14 cellular contexts compared by ENCODE assay signal in genomic region chr11:61092280-61092766, GRCh38. TPM values are rescaled to one million over a fixed set of nuclear protein-coding genes. Genes with fewer than 3 reads are reported as not detected.
DNase-seq lines count a peak whose midpoint lies in the region; ATAC-seq and TF ChIP-seq lines count a peak whose summit lies in the region.
"Had no signal": no experiment of that assay in that cellular context is flagged by ENCODE, and none has a peak within 500 bp of the region (broad histone marks: within the 10 kb centered on the region; RNA-seq: fewer than 3 reads in every experiment).

No MANE protein-coding gene starts in this region.

- H3K4me3 ChIP-seq in GM12875 (ENCODE audit: low read depth, low read length) (peak overlapping the region; percentile 48), osteoblast (ENCODE audit: insufficient read depth, low read length) (no peak overlapping the region), body of pancreas (no peak overlapping the region)
- H3K4me3 ChIP-seq: cardiac muscle cell had no signal

- H3K9me3 ChIP-seq in osteoblast (ENCODE audit: low read depth, low read length) = no peaks in the 10 kb centered on the region
- no peaks in the 10 kb centered on the region for H3K9me3 ChIP-seq in body of pancreas

- H3K27me3 ChIP-seq in osteoblast (ENCODE audit: insufficient read depth, low read length) (no peaks in the 10 kb centered on the region), body of pancreas (no peaks in the 10 kb centered on the region)
- H3K27me3 ChIP-seq: cardiac muscle cell had no signal

- WGBS in body of pancreas, 2 donors = 80 to 86% methylated on average over 8 to 9 of the region's 10 CpGs

- no peak overlapping the region for H3K4me2 ChIP-seq in osteoblast (ENCODE audit: insufficient read depth, low read length)

- ATAC-seq in HG02798 (IDR thresholded peaks at IDR 0.05; ENCODE audit: poor library complexity, unreplicated experiment) (peak; percentile 51), body of pancreas (no peak)
- ATAC-seq: SK-N-SH treated with all-trans-retinoic acid at 6 μM for 48 hours had no signal

- no peak overlapping the region for H2AFZ ChIP-seq in osteoblast (ENCODE audit: low read length)

- TF ChIP-seq CTCF in GM12875 (IDR thresholded peaks at IDR 0.05; ENCODE audit: borderline replicate concordance, insufficient read depth, low read depth, low read length) (no peak), osteoblast (IDR thresholded peaks at IDR 0.05; ENCODE audit: extremely low read depth, low read depth, low read length) (no peak), body of pancreas (IDR thresholded peaks at IDR 0.05) (no peak)

- DNase-seq in activated CD8-positive, alpha-beta memory T cell treated with anti-CD3 and anti-CD28 coated beads, Interleukin-2, amount 50 U/mL, for 4 hours = peak; percentile 48
- DNase-seq in osteoblast (ENCODE audit: insufficient read length, low spot score, missing footprints) (peak; percentile 59), NCI-H146 (lab: John Stamatoyannopoulos, UW) (no peak), body of pancreas (no peak), ecto neural progenitor cell (ENCODE audit: low spot score) (no peak), HCEC 1CT (no peak)
- DNase-seq: NCI-H1105 treated with DMSO at 0.1 percent for 48 hours, substantia nigra had no signal

- H3K36me3 ChIP-seq in osteoblast (ENCODE audit: insufficient read depth, low read length) (no peaks in the 10 kb centered on the region), body of pancreas (replicated peaks in 1 of 2; ENCODE audit: insufficient read depth in 1 of 2, low read depth in 2 of 2) (no peaks in the 10 kb centered on the region)
- H3K36me3 ChIP-seq: cardiac muscle cell had no signal

- no peak overlapping the region for H3K27ac ChIP-seq in osteoblast (ENCODE audit: low read depth, low read length)
- no peak overlapping the region for H3K27ac ChIP-seq in body of pancreas
- H3K27ac ChIP-seq: cardiac muscle cell had no signal

- H3K4me1 ChIP-seq in osteoblast (ENCODE audit: insufficient read depth, low read length) (no peaks in the 10 kb centered on the region), body of pancreas (no peaks in the 10 kb centered on the region)

- intact Hi-C loops in body of pancreas (cut with DNase I) = no loop called here

- H3K79me2 ChIP-seq in osteoblast (ENCODE audit: insufficient read depth, low read length) = no peaks in the 10 kb centered on the region

- no peak for TF ChIP-seq POLR2A in body of pancreas (IDR thresholded peaks at IDR 0.05)

- no peaks in the 10 kb centered on the region for H4K20me1 ChIP-seq in osteoblast (ENCODE audit: insufficient read depth, low read length)

RNA-seq across cellular contexts. Expression of gene CD5, which starts 10.0 kb away (rescaled TPM):
- total RNA-seq in osteoblast (not detected in 2 replicates), body of pancreas (under 1 TPM; 0.33 to 0.52 TPM)
- total RNA-seq: cardiac muscle cell, Daoy, progenitor cell of endocrine pancreas had no signal

Comparison
In these comparisons a context has a peak if more than half of its experiments do, and no peak if none do; other contexts are left out.
1. DNase-seq: peak in activated CD8-positive, alpha-beta memory T cell treated with anti-CD3 and anti-CD28 coated beads, Interleukin-2, amount 50 U/mL, for 4 hours (single experiment) and osteoblast (single experiment); none in NCI-H146 (single experiment), body of pancreas (0 of 4), ecto neural progenitor cell (single experiment) and HCEC 1CT (single experiment).